Comparison of ENCODE assay signal across 13 cellular contexts in genomic region chr1:217953922-217954321, GRCh38.
"Had no signal": no experiment of that assay in that cellular context is flagged by ENCODE, and none has a peak within 500 bp of the region (broad histone marks: within the 10 kb centered on the region; RNA-seq: fewer than 3 reads in every experiment).

No MANE protein-coding gene starts in this region.

- DNase-seq: activated CD4-positive, alpha-beta memory T cell treated with anti-CD3 and anti-CD28 coated beads, Interleukin-2, amount 10 ng/mL, durations not matched to agents 7 days and 5 days; activated naive CD8-positive, alpha-beta T cell treated with anti-CD3 and anti-CD28 coated beads, Interleukin-2, amount 10 ng/mL, durations not matched to agents 7 days and 5 days; activated T-cell treated with anti-CD3 and anti-CD28 coated beads, Interleukin-2, amount 50 U/mL, for 72 hours; aorta; kidney glomerular epithelial cell; right cardiac atrium; tibial artery had no signal

- H3K4me3 Mint-ChIP-seq: activated CD4-positive, alpha-beta memory T cell treated with anti-CD3 and anti-CD28 coated beads, Interleukin-2, amount 10 ng/mL, durations not matched to agents 7 days and 5 days; activated naive CD8-positive, alpha-beta T cell treated with anti-CD3 and anti-CD28 coated beads, Interleukin-2, amount 10 ng/mL, durations not matched to agents 7 days and 5 days; activated T-cell treated with anti-CD3 and anti-CD28 coated beads, Interleukin-2, amount 50 U/mL, for 72 hours; neural crest cell had no signal

- H3K4me2 ChIP-seq: smooth muscle cell had no signal

- H3K4me1 Mint-ChIP-seq: activated CD4-positive, alpha-beta memory T cell treated with anti-CD3 and anti-CD28 coated beads, Interleukin-2, amount 10 ng/mL, durations not matched to agents 7 days and 5 days; activated naive CD8-positive, alpha-beta T cell treated with anti-CD3 and anti-CD28 coated beads, Interleukin-2, amount 10 ng/mL, durations not matched to agents 7 days and 5 days; neural crest cell had no signal

- H3K27me3 ChIP-seq: gastroesophageal sphincter, tibial artery had no signal

- H3K27me3 Mint-ChIP-seq: activated CD4-positive, alpha-beta memory T cell treated with anti-CD3 and anti-CD28 coated beads, Interleukin-2, amount 10 ng/mL, durations not matched to agents 7 days and 5 days; activated naive CD8-positive, alpha-beta T cell treated with anti-CD3 and anti-CD28 coated beads, Interleukin-2, amount 10 ng/mL, durations not matched to agents 7 days and 5 days had no signal

- H3K9me3 Mint-ChIP-seq: activated CD4-positive, alpha-beta memory T cell treated with anti-CD3 and anti-CD28 coated beads, Interleukin-2, amount 10 ng/mL, durations not matched to agents 7 days and 5 days; activated naive CD8-positive, alpha-beta T cell treated with anti-CD3 and anti-CD28 coated beads, Interleukin-2, amount 10 ng/mL, durations not matched to agents 7 days and 5 days had no signal

- H3K36me3 Mint-ChIP-seq: activated naive CD8-positive, alpha-beta T cell treated with anti-CD3 and anti-CD28 coated beads, Interleukin-2, amount 10 ng/mL, durations not matched to agents 7 days and 5 days had no signal

- H3K79me2 ChIP-seq: parathyroid adenoma had no signal

- FAIRE-seq: colon, endothelial cell of umbilical vein had no signal

- H3K4me1 ChIP-seq: gastroesophageal sphincter, parathyroid adenoma, tibial artery had no signal

- H3K9me3 ChIP-seq: tibial artery had no signal

- H3K27ac ChIP-seq: gastroesophageal sphincter, parathyroid adenoma, tibial artery had no signal

- H3K36me3 ChIP-seq: gastroesophageal sphincter, tibial artery had no signal

- H3K27ac Mint-ChIP-seq: activated CD4-positive, alpha-beta memory T cell treated with anti-CD3 and anti-CD28 coated beads, Interleukin-2, amount 10 ng/mL, durations not matched to agents 7 days and 5 days; activated naive CD8-positive, alpha-beta T cell treated with anti-CD3 and anti-CD28 coated beads, Interleukin-2, amount 10 ng/mL, durations not matched to agents 7 days and 5 days; activated T-cell treated with anti-CD3 and anti-CD28 coated beads, Interleukin-2, amount 50 U/mL, for 72 hours had no signal

- H3K4me3 ChIP-seq: gastroesophageal sphincter, smooth muscle cell, tibial artery had no signal

- H2AFZ ChIP-seq: parathyroid adenoma had no signal

- ATAC-seq: activated T-cell treated with anti-CD3 and anti-CD28 coated beads, Interleukin-2, amount 50 U/mL, for 72 hours; gastroesophageal sphincter; right cardiac atrium had no signal
